10 cellular contexts compared by ENCODE assay signal in the genomic region with DNA sequence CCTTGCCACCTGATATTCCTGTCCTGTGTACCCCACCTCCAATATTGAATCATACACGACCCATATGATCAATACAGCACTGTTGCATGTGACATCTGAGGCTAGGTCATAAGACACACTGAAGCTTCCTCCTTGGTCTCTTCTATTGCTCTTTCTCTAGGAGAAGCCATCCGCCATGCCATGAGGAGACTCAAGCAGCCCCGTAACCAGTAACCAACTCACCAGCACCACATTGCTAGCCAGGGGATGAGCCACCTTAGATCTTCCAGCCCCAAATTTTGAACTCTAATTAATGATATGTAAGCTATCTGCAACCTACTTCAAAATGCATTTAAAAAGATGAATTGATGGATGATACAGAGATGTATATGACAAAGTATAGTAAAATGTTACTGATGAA. TPM values are rescaled to one million over a fixed set of nuclear protein-coding genes. Genes with fewer than 3 reads are reported as not detected.
DNase-seq lines count a peak whose midpoint lies in the region; ATAC-seq and TF ChIP-seq lines count a peak whose summit lies in the region.
"Had no signal": no experiment of that assay in that cellular context is flagged by ENCODE, and none has a peak within 500 bp of the region (broad histone marks: within the 10 kb centered on the region; RNA-seq: fewer than 3 reads in every experiment).

No MANE protein-coding gene starts in this region.

- CTCF ChIA-PET in Caco-2 (lab: Charles Lee), result interaction anchor here (0.6 kb wide), 1 partner anchor 1219 kb away, joined by 3 read pairs; no protein-coding TSS in a partner anchor

- H3K4me1 ChIP-seq in Caco-2 (peaks cover 23% of the 10 kb centered on the region), OCI-LY1 (ENCODE audit: insufficient read depth, low read length, severe bottlenecking) (peaks cover 23% of the 10 kb centered on the region), duodenal mucosa (ENCODE audit: control insufficient read depth in 1 of 2, insufficient read depth in 2 of 2, low read length in 2 of 2) (peaks cover 4 to 11% of the 10 kb centered on the region in 2 donors), neuron (ENCODE audit: insufficient read depth, low read length) (peaks cover 3% of the 10 kb centered on the region)

- H3K27me3 Mint-ChIP-seq in Caco-2 (ENCODE audit: insufficient read depth, unreplicated experiment), result no peaks in the 10 kb centered on the region

- peaks cover 7% of the 10 kb centered on the region for H3K9me3 ChIP-seq in Caco-2
- peaks cover 6% of the 10 kb centered on the region; the same call in 1 of the 2 replicates for H3K9me3 ChIP-seq in OCI-LY1 (ENCODE audit: low read length)
- peaks cover 6 to 9% of the 10 kb centered on the region in 2 donors for H3K9me3 ChIP-seq in duodenal mucosa (ENCODE audit: control insufficient read depth in 1 of 2, low read length in 2 of 2)
- H3K9me3 ChIP-seq in neuron (ENCODE audit: low read length), result peaks cover 15% of the 10 kb centered on the region

- H3K27ac Mint-ChIP-seq in Caco-2 (ENCODE audit: unreplicated experiment), result peak overlapping the region; percentile 98

- POLR2A ChIA-PET in Caco-2 (lab: Charles Lee), result no interaction called here

- H3K4me3 Mint-ChIP-seq in Caco-2 (ENCODE audit: unreplicated experiment), result peak overlapping the region; percentile 97

- H3K4me3 ChIP-seq in Caco-2 (ENCODE audit: low read depth, low read length) (peak overlapping the region; percentile 82), OCI-LY1 (ENCODE audit: low read depth, low read length, poor library complexity, severe bottlenecking) (peak overlapping the region; percentile 63), duodenal mucosa (ENCODE audit: low read depth in 1 of 2, low read length in 2 of 2) (peak overlapping the region; percentile 77 to 96), neuron (ENCODE audit: low read length) (peak overlapping the region; percentile 57)

- TF ChIP-seq CTCF in Caco-2 (IDR thresholded peaks at IDR 0.05; ENCODE audit: insufficient read depth in 1 of 2, low read depth in 1 of 2, low read length in 1 of 2, severe bottlenecking in 1 of 2, unreplicated experiment in 1 of 2) (no peak), OCI-LY1 (IDR thresholded peaks at IDR 0.05; ENCODE audit: low read length) (no peak)

- H2AFZ ChIP-seq in OCI-LY1 (ENCODE audit: low read length), result no peak overlapping the region
- peak overlapping the region; percentile 6 for H2AFZ ChIP-seq in neuron (ENCODE audit: low read depth, low read length)

- H3K36me3 Mint-ChIP-seq in Caco-2 (ENCODE audit: insufficient read depth, unreplicated experiment), result peaks cover 27% of the 10 kb centered on the region

- H3K9me2 ChIP-seq in OCI-LY1 (ENCODE audit: low read depth, low read length), result no peaks in the 10 kb centered on the region

- no peaks in the 10 kb centered on the region for H4K20me1 ChIP-seq in OCI-LY1 (ENCODE audit: insufficient read depth, low read length)

- H3K27me3 ChIP-seq in Caco-2 (replicated peaks; ENCODE audit: control insufficient read depth, insufficient read depth, low read length) (no peaks in the 10 kb centered on the region), OCI-LY1 (ENCODE audit: insufficient read depth, low read length) (no peaks in the 10 kb centered on the region), duodenal mucosa (ENCODE audit: control insufficient read depth in 1 of 2, insufficient read depth in 2 of 2, low read length in 2 of 2) (no peaks in the 10 kb centered on the region), neuron (ENCODE audit: insufficient read depth, low read length) (no peaks in the 10 kb centered on the region)
- H3K27me3 ChIP-seq: upper lobe of left lung had no signal

- ATAC-seq in GM18873 (IDR thresholded peaks at IDR 0.05; ENCODE audit: low FRiP score, unreplicated experiment) (no peak), HG03520 (IDR thresholded peaks at IDR 0.05; ENCODE audit: unreplicated experiment) (no peak)

- peaks cover 12% of the 10 kb centered on the region for H3K4me1 Mint-ChIP-seq in Caco-2 (ENCODE audit: low read depth, unreplicated experiment)

- DNase-seq in Caco-2, result no peak
- no peak for DNase-seq in ecto neural progenitor cell (ENCODE audit: low spot score)
- no peak for DNase-seq in SIG-M5 treated with dmso at 0.1 percent for 504 hours (lab: John Stamatoyannopoulos, UW; ENCODE audit: unreplicated experiment)

- H3K9me3 Mint-ChIP-seq in Caco-2 (ENCODE audit: unreplicated experiment), result peaks cover 25% of the 10 kb centered on the region

- no peaks in the 10 kb centered on the region for H3K36me3 ChIP-seq in Caco-2 (ENCODE audit: control insufficient read depth, insufficient read depth, low read length)
- H3K36me3 ChIP-seq in OCI-LY1 (ENCODE audit: insufficient read depth, low read length), result no peaks in the 10 kb centered on the region; the same call in 1 of the 2 replicates
- no peaks in the 10 kb centered on the region for H3K36me3 ChIP-seq in duodenal mucosa (ENCODE audit: control insufficient read depth in 1 of 2, insufficient read depth in 2 of 2, low read length in 2 of 2)
- no peaks in the 10 kb centered on the region for H3K36me3 ChIP-seq in neuron (ENCODE audit: insufficient read depth, low read length)
- H3K36me3 ChIP-seq: upper lobe of left lung had no signal

- no peaks in the 10 kb centered on the region for H3K79me2 ChIP-seq in OCI-LY1 (ENCODE audit: insufficient read depth, low read length)

- intact Hi-C loops in Caco-2 (cut with micrococcal nuclease; ENCODE audit: unreplicated experiment), result no loop called here

- H3K4me2 ChIP-seq in OCI-LY1 (ENCODE audit: low read length), result peak overlapping the region; percentile 64

- H3K9ac ChIP-seq in OCI-LY1 (ENCODE audit: low read length) (peak overlapping the region; percentile 72; the same call in 1 of the 2 replicates), duodenal mucosa (ENCODE audit: low read depth in 1 of 2, low read length in 2 of 2) (no peak overlapping the region)

- BruUV-seq in Caco-2 (replicated peaks; lab: Mats Ljungman, UMichigan), result no TSS peak

- H3K27ac ChIP-seq in OCI-LY1 (ENCODE audit: low read depth, low read length, poor library complexity, severe bottlenecking) (no peak overlapping the region), duodenal mucosa (ENCODE audit: low read depth, low read length) (no peak overlapping the region)

- no peaks in the 10 kb centered on the region for H3F3A ChIP-seq in OCI-LY1 (ENCODE audit: insufficient read depth, low read length)

RNA-seq across cellular contexts. Expression of gene ZNF557, which starts 28.6 kb away (rescaled TPM):
- total RNA-seq in Caco-2 (2022), result 8.3 and 8.8 TPM in 2 replicates

RNA-seq across cellular contexts. Expression of gene MBD3L3, which starts 39.6 kb away (rescaled TPM):
- total RNA-seq in Caco-2 (2022), result not detected in 2 replicates
- total RNA-seq: pulmonary artery endothelial cell, upper lobe of left lung had no signal

RNA-seq across cellular contexts. Expression of gene MBD3L2, which starts 49.0 kb away (rescaled TPM):
- not detected in 2 replicates for total RNA-seq in Caco-2 (2022)
- total RNA-seq: pulmonary artery endothelial cell, upper lobe of left lung had no signal

RNA-seq across cellular contexts. Expression of gene MBD3L4, which starts 58.1 kb away (rescaled TPM):
- not detected in 2 replicates for total RNA-seq in Caco-2 (2022)
- total RNA-seq: pulmonary artery endothelial cell, upper lobe of left lung had no signal
